12 cellular contexts compared by ENCODE assay signal in genomic region chr5:131212471-131213021, GRCh38. TPM values are rescaled to one million over a fixed set of nuclear protein-coding genes. Genes with fewer than 3 reads are reported as not detected.
DNase-seq lines count a peak whose midpoint lies in the region; ATAC-seq and TF ChIP-seq lines count a peak whose summit lies in the region.
"Had no signal": no experiment of that assay in that cellular context is flagged by ENCODE, and none has a peak within 500 bp of the region (broad histone marks: within the 10 kb centered on the region; RNA-seq: fewer than 3 reads in every experiment).

No MANE protein-coding gene starts in this region.

- H3K4me3 ChIP-seq in GM12864 (ENCODE audit: low read depth, low read length): peak overlapping the region; percentile 42; the same call in 1 of the 2 replicates
- H3K4me3 ChIP-seq: gastrocnemius medialis, thoracic aorta had no signal

- intact Hi-C loops in posterior vena cava (cut with DNase I): no loop called here

- peak overlapping the region; percentile 31 for H3K4me3 Mint-ChIP-seq in activated naive CD8-positive, alpha-beta T cell treated with anti-CD3 and anti-CD28 coated beads, Interleukin-2, amount 50 U/mL, for 24 hours
- no peak overlapping the region for H3K4me3 Mint-ChIP-seq in type B pancreatic cell

- no peaks in the 10 kb centered on the region for H3K9me3 Mint-ChIP-seq in activated naive CD8-positive, alpha-beta T cell treated with anti-CD3 and anti-CD28 coated beads, Interleukin-2, amount 50 U/mL, for 24 hours
- no peaks in the 10 kb centered on the region for H3K9me3 Mint-ChIP-seq in type B pancreatic cell

- H3K27me3 Mint-ChIP-seq in activated naive CD8-positive, alpha-beta T cell treated with anti-CD3 and anti-CD28 coated beads, Interleukin-2, amount 50 U/mL, for 24 hours: no peaks in the 10 kb centered on the region
- H3K27me3 Mint-ChIP-seq in type B pancreatic cell: no peaks in the 10 kb centered on the region

- peaks cover 56% of the 10 kb centered on the region for H3K4me1 Mint-ChIP-seq in activated naive CD8-positive, alpha-beta T cell treated with anti-CD3 and anti-CD28 coated beads, Interleukin-2, amount 50 U/mL, for 24 hours
- peaks cover 25% of the 10 kb centered on the region for H3K4me1 Mint-ChIP-seq in type B pancreatic cell (ENCODE audit: unreplicated experiment)

- ATAC-seq in GM19452 (IDR thresholded peaks at IDR 0.05; ENCODE audit: unreplicated experiment) (peak; percentile 45), HG03457 (IDR thresholded peaks at IDR 0.05; ENCODE audit: unreplicated experiment) (peak; percentile 49), GM18520 (IDR thresholded peaks at IDR 0.05; ENCODE audit: unreplicated experiment) (no peak)
- ATAC-seq in activated naive CD8-positive, alpha-beta T cell treated with anti-CD3 and anti-CD28 coated beads, Interleukin-2, amount 50 U/mL, for 24 hours: peak; percentile 23
- ATAC-seq: gastrocnemius medialis had no signal

- peak; percentile 74 for DNase-seq in GM12864 (ENCODE audit: low read depth)
- DNase-seq in activated naive CD8-positive, alpha-beta T cell treated with anti-CD3 and anti-CD28 coated beads, Interleukin-2, amount 50 U/mL, for 24 hours: no peak
- no peak for DNase-seq in dedifferentiated amniotic fluid mesenchymal stem cell (ENCODE audit: extremely low spot score)
- no peak for DNase-seq in type B pancreatic cell (ENCODE audit: extremely low spot score, unreplicated experiment)
- no peak for DNase-seq in posterior vena cava (ENCODE audit: low spot score)
- DNase-seq: activated CD4-positive, alpha-beta T cell treated with anti-CD3 and anti-CD28 coated beads for 48 hours; Calu3; gastrocnemius medialis had no signal

- TF ChIP-seq CTCF in GM12864 (IDR thresholded peaks at IDR 0.05; ENCODE audit: low read depth, low read length, missing control alignments) (no peak), type B pancreatic cell (conservative IDR thresholded peaks at IDR 0.05) (no peak)

- peaks cover 2% of the 10 kb centered on the region for H3K36me3 Mint-ChIP-seq in activated naive CD8-positive, alpha-beta T cell treated with anti-CD3 and anti-CD28 coated beads, Interleukin-2, amount 50 U/mL, for 24 hours (ENCODE audit: low read depth)
- H3K36me3 Mint-ChIP-seq in type B pancreatic cell: no peaks in the 10 kb centered on the region

- H3K27ac Mint-ChIP-seq in activated naive CD8-positive, alpha-beta T cell treated with anti-CD3 and anti-CD28 coated beads, Interleukin-2, amount 50 U/mL, for 24 hours: peak overlapping the region; percentile 81
- H3K27ac Mint-ChIP-seq in type B pancreatic cell: no peak overlapping the region

RNA-seq across cellular contexts. Expression of gene LYRM7, which starts 41.8 kb away (rescaled TPM):
- 6.4 and 9.3 TPM in 2 replicates for total RNA-seq in type B pancreatic cell (ENCODE audit: low replicate concordance)
- total RNA-seq in posterior vena cava: 10 to 100 TPM; 13.2 to 13.4 TPM

RNA-seq across cellular contexts. Expression of gene HINT1, which starts 47.5 kb away (rescaled TPM):
- total RNA-seq in type B pancreatic cell (ENCODE audit: low replicate concordance): 206 and 214 TPM in 2 replicates
- total RNA-seq in posterior vena cava: 100 to 1,000 TPM; 129 to 156 TPM

RNA-seq across cellular contexts. Expression of gene CDC42SE2, which starts 51.3 kb away (rescaled TPM):
- total RNA-seq in type B pancreatic cell (ENCODE audit: low replicate concordance) (26.0 and 27.8 TPM in 2 replicates), posterior vena cava (10 to 100 TPM; 17.0 to 18.5 TPM)
